In the genomic region with DNA sequence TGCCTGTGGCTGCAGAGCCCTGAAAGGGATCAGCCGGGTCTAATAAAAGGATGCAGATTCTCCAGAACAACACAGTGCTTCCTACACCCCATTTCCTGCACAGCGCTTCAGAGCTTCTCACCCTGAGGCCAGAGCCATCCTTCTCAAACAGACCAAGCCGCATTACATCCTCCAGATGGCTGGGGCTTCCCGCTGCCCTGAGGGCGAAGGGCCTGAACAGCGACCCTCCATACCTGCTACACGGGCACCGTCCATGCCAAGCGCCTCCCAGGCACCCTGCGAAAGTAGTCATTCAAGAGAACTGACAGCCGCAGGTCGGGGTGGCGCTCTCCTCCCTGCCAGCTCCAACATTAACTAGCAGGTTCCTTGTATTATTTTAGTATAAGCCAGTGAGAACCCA, we compare ENCODE assay signal across 23 cellular contexts.
"Had no signal": no experiment of that assay in that cellular context is flagged by ENCODE, and none has a peak within 500 bp of the region (broad histone marks: within the 10 kb centered on the region; RNA-seq: fewer than 3 reads in every experiment).

No MANE protein-coding gene starts in this region.

- H3K9me3 Mint-ChIP-seq: activated CD4-positive, alpha-beta memory T cell treated with anti-CD3 and anti-CD28 coated beads, Interleukin-2, amount 10 ng/mL, durations not matched to agents 7 days and 5 days; activated naive CD4-positive, alpha-beta T cell treated with anti-CD3 and anti-CD28 coated beads, Interleukin-2, amount 50 U/mL, for 24 hours; activated naive CD8-positive, alpha-beta T cell treated with anti-CD3 and anti-CD28 coated beads, Interleukin-2, amount 50 U/mL, for 24 hours; activated T-helper 2 cell treated with anti-CD3 and anti-CD28 coated beads, Interferon-gamma antibody, Interleukin-2, Interleukin-4, amounts not matched to agents 10 μg/mL and 5 μg/mL and 100 μg/mL, durations not matched to agents 14 hours and 24 hours and 36 hours; nephron; stimulated activated effector memory CD8-positive, alpha-beta T cell treated with anti-CD3 and anti-CD28 coated beads, Interleukin-12 subunit alpha, Interleukin-12 subunit beta, amount 100 ng/mL, for 72 hours; stimulated activated naive CD8-positive, alpha-beta T cell treated with anti-CD3 and anti-CD28 coated beads, Interleukin-15, Interleukin-2, amounts not matched to agents 100 ng/mL and 50 ng/mL, for 24 hours had no signal

- H3K27me3 ChIP-seq: foreskin keratinocyte, heart right ventricle, ovary, right lobe of liver had no signal

- H3K9me3 ChIP-seq: ovary, right lobe of liver, thoracic aorta had no signal

- H3K27ac ChIP-seq: foreskin keratinocyte, ovary, right lobe of liver, skin epidermis, WERI-Rb-1 had no signal

- H3K4me1 ChIP-seq: foreskin keratinocyte, right lobe of liver had no signal

- DNase-seq: activated CD4-positive, alpha-beta memory T cell treated with anti-CD3 and anti-CD28 coated beads, Interleukin-2, amount 10 ng/mL, durations not matched to agents 7 days and 5 days; activated CD4-positive, alpha-beta T cell treated with anti-CD3 and anti-CD28 coated beads for 48 hours; activated naive CD8-positive, alpha-beta T cell treated with anti-CD3 and anti-CD28 coated beads, Interleukin-2, amount 50 U/mL, for 24 hours; activated T-cell treated with anti-CD3 and anti-CD28 coated beads, Interleukin-2, amount 50 U/mL, for 48 hours; endodermal cell; foreskin keratinocyte; heart right ventricle; kidney glomerular epithelial cell; mesendoderm; stimulated activated CD4-positive, alpha-beta T cell treated with anti-CD3 and anti-CD28 coated beads, Interleukin-4, amount 100 ng/mL, for 24 hours; trophoblast cell; WERI-Rb-1 had no signal

- H3K27me3 Mint-ChIP-seq: activated CD4-positive, alpha-beta memory T cell treated with anti-CD3 and anti-CD28 coated beads, Interleukin-2, amount 10 ng/mL, durations not matched to agents 7 days and 5 days; activated naive CD4-positive, alpha-beta T cell treated with anti-CD3 and anti-CD28 coated beads, Interleukin-2, amount 50 U/mL, for 24 hours; activated naive CD8-positive, alpha-beta T cell treated with anti-CD3 and anti-CD28 coated beads, Interleukin-2, amount 50 U/mL, for 24 hours; progenitor cell of endocrine pancreas; stimulated activated naive CD8-positive, alpha-beta T cell treated with anti-CD3 and anti-CD28 coated beads, Interleukin-15, Interleukin-2, amounts not matched to agents 100 ng/mL and 50 ng/mL, for 24 hours had no signal

- H3K4me3 Mint-ChIP-seq: activated CD4-positive, alpha-beta memory T cell treated with anti-CD3 and anti-CD28 coated beads, Interleukin-2, amount 10 ng/mL, durations not matched to agents 7 days and 5 days; activated naive CD4-positive, alpha-beta T cell treated with anti-CD3 and anti-CD28 coated beads, Interleukin-2, amount 50 U/mL, for 24 hours; activated naive CD8-positive, alpha-beta T cell treated with anti-CD3 and anti-CD28 coated beads, Interleukin-2, amount 50 U/mL, for 24 hours; endodermal cell; nephron; stimulated activated effector memory CD8-positive, alpha-beta T cell treated with anti-CD3 and anti-CD28 coated beads, Interleukin-12 subunit alpha, Interleukin-12 subunit beta, amount 100 ng/mL, for 72 hours; stimulated activated naive CD8-positive, alpha-beta T cell treated with anti-CD3 and anti-CD28 coated beads, Interleukin-15, Interleukin-2, amounts not matched to agents 100 ng/mL and 50 ng/mL, for 24 hours had no signal

- H3K36me3 ChIP-seq: ovary had no signal

- H3K4me3 ChIP-seq: heart right ventricle, lung, ovary, right lobe of liver, skin epidermis, thoracic aorta had no signal

- H3K36me3 Mint-ChIP-seq: activated naive CD4-positive, alpha-beta T cell treated with anti-CD3 and anti-CD28 coated beads, Interleukin-2, amount 50 U/mL, for 24 hours had no signal

- H3K4me1 Mint-ChIP-seq: activated naive CD4-positive, alpha-beta T cell treated with anti-CD3 and anti-CD28 coated beads, Interleukin-2, amount 50 U/mL, for 24 hours; activated naive CD8-positive, alpha-beta T cell treated with anti-CD3 and anti-CD28 coated beads, Interleukin-2, amount 50 U/mL, for 24 hours; endodermal cell had no signal

- H3K27ac Mint-ChIP-seq: activated CD4-positive, alpha-beta memory T cell treated with anti-CD3 and anti-CD28 coated beads, Interleukin-2, amount 10 ng/mL, durations not matched to agents 7 days and 5 days; activated naive CD4-positive, alpha-beta T cell treated with anti-CD3 and anti-CD28 coated beads, Interleukin-2, amount 50 U/mL, for 24 hours; activated naive CD8-positive, alpha-beta T cell treated with anti-CD3 and anti-CD28 coated beads, Interleukin-2, amount 50 U/mL, for 24 hours; activated T-helper 2 cell treated with anti-CD3 and anti-CD28 coated beads, Interferon-gamma antibody, Interleukin-2, Interleukin-4, amounts not matched to agents 10 μg/mL and 5 μg/mL and 100 μg/mL, durations not matched to agents 14 hours and 24 hours and 36 hours; endodermal cell; stimulated activated effector memory CD8-positive, alpha-beta T cell treated with anti-CD3 and anti-CD28 coated beads, Interleukin-12 subunit alpha, Interleukin-12 subunit beta, amount 100 ng/mL, for 72 hours; stimulated activated naive CD8-positive, alpha-beta T cell treated with anti-CD3 and anti-CD28 coated beads, Interleukin-15, Interleukin-2, amounts not matched to agents 100 ng/mL and 50 ng/mL, for 24 hours had no signal
